1 cellular context compared by ENCODE assay signal in genomic region chrX:118594697-118595420, GRCh38.
TF ChIP-seq lines count a peak whose summit lies in the region.

No MANE protein-coding gene starts in this region.

TF ChIP-seq in A549, 52 proteins besides CTCF, POLR2A, EP300 and RAD21 (continued from another document):
- TF ChIP-seq BCL3 (IDR thresholded peaks at IDR 0.05) = no peak
- TF ChIP-seq ESRRA (IDR thresholded peaks at IDR 0.05; ENCODE audit: borderline replicate concordance, low read length) = no peak
